Comparison of ENCODE assay signal across 8 cellular contexts in genomic region chr6:152982768-152983636, GRCh38. TPM values are rescaled to one million over a fixed set of nuclear protein-coding genes. Genes with fewer than 3 reads are reported as not detected.
A peak's percentile ranks its signal among the peaks of the same experiment; 100 is the strongest.
DNase-seq lines count a peak whose midpoint lies in the region; ATAC-seq lines count a peak whose summit lies in the region.

Gene FBXO5 (minus strand): TSS chr6:152983041. CDS start chr6:152982959, 82 bp downstream.

- H4K20me1 ChIP-seq in BLaER1 = peaks cover 48% of the 10 kb centered on the region

- H3K27ac ChIP-seq in BLaER1 = peak within 1 kb of the TSS; percentile 90

- POLR2A ChIA-PET in activated CD4-positive, alpha-beta T cell treated with anti-CD3 and anti-CD28 coated beads, Interleukin-2, amount 10 ng/mL, durations not matched to agents 7 days and 5 days (lab: Charles Lee) = interaction anchor here (0.6 to 1.4 kb wide), 6 partner anchors 10 to 1593 kb away, joined by 3 to 8 read pairs (median 5); no protein-coding TSS in a partner anchor

- no peaks in the 10 kb centered on the region for H3K9me3 Mint-ChIP-seq in activated CD4-positive, alpha-beta T cell treated with anti-CD3 and anti-CD28 coated beads, Interleukin-2, amount 10 ng/mL, durations not matched to agents 7 days and 5 days

- H3K36me3 ChIP-seq in BLaER1 = peaks cover 27% of the 10 kb centered on the region; the same call in 1 of the 2 replicates

- no peaks in the 10 kb centered on the region for H3K27me3 ChIP-seq in BLaER1

- intact Hi-C loops in left colon (cut with DNase I, micrococcal nuclease) = no loop called here

- peak within 1 kb of the TSS; percentile 88 for H3K4me2 ChIP-seq in BLaER1

- H3K9ac ChIP-seq in BLaER1 = peak within 1 kb of the TSS; percentile 83

- peak; percentile 80 for ATAC-seq in GM19328 (IDR thresholded peaks at IDR 0.05; ENCODE audit: unreplicated experiment)
- peak; percentile 80 for ATAC-seq in HG03520 (IDR thresholded peaks at IDR 0.05; ENCODE audit: unreplicated experiment)
- ATAC-seq in left colon = peak; percentile 95

- CTCF ChIA-PET in activated CD4-positive, alpha-beta T cell treated with anti-CD3 and anti-CD28 coated beads, Interleukin-2, amount 10 ng/mL, durations not matched to agents 7 days and 5 days (lab: Charles Lee) = interaction anchor here (0.7 to 1.1 kb wide), 2 partner anchors 13 to 16 kb away, joined by 3 to 4 read pairs; no protein-coding TSS in a partner anchor

- peaks cover 48% of the 10 kb centered on the region for H3K36me3 Mint-ChIP-seq in activated CD4-positive, alpha-beta T cell treated with anti-CD3 and anti-CD28 coated beads, Interleukin-2, amount 10 ng/mL, durations not matched to agents 7 days and 5 days (ENCODE audit: low read depth)

- peak; percentile 99 for DNase-seq in NCI-H69 (lab: John Stamatoyannopoulos, UW)
- DNase-seq in activated CD4-positive, alpha-beta T cell treated with anti-CD3 and anti-CD28 coated beads, Interleukin-2, amount 10 ng/mL, durations not matched to agents 7 days and 5 days = peak; percentile 97
- DNase-seq in cortex of kidney (lab: John Stamatoyannopoulos, UW) = peak; percentile 83
- DNase-seq in left colon = peak; percentile 97 to 98
- DNase-seq in stimulated activated CD4-positive, alpha-beta T cell treated with anti-CD3 and anti-CD28 coated beads, Interleukin-1b, Interleukin-23, amount 100 ng/mL, for 48 hours = peak; percentile 97

- H3K4me1 ChIP-seq in BLaER1 = peaks cover 57% of the 10 kb centered on the region

- H3K27ac Mint-ChIP-seq in activated CD4-positive, alpha-beta T cell treated with anti-CD3 and anti-CD28 coated beads, Interleukin-2, amount 10 ng/mL, durations not matched to agents 7 days and 5 days = peak within 1 kb of the TSS; percentile 100

- peak within 1 kb of the TSS; percentile 99 for H3K4me3 Mint-ChIP-seq in activated CD4-positive, alpha-beta T cell treated with anti-CD3 and anti-CD28 coated beads, Interleukin-2, amount 10 ng/mL, durations not matched to agents 7 days and 5 days

- no peaks in the 10 kb centered on the region for H3K27me3 Mint-ChIP-seq in activated CD4-positive, alpha-beta T cell treated with anti-CD3 and anti-CD28 coated beads, Interleukin-2, amount 10 ng/mL, durations not matched to agents 7 days and 5 days

- H3K4me1 Mint-ChIP-seq in activated CD4-positive, alpha-beta T cell treated with anti-CD3 and anti-CD28 coated beads, Interleukin-2, amount 10 ng/mL, durations not matched to agents 7 days and 5 days = peaks cover 50% of the 10 kb centered on the region

- H3K9me3 ChIP-seq in BLaER1 = no peaks in the 10 kb centered on the region

- peak within 1 kb of the TSS; percentile 97 for H3K4me3 ChIP-seq in BLaER1

RNA-seq across cellular contexts. Expression of gene FBXO5, which starts in this region (rescaled TPM):
- total RNA-seq in activated CD4-positive, alpha-beta T cell treated with anti-CD3 and anti-CD28 coated beads, Interleukin-2, amount 10 ng/mL, durations not matched to agents 7 days and 5 days = 10 to 100 TPM; 80.7 to 91.1 TPM
- 1 to 10 TPM; 3.7 to 4.5 TPM for total RNA-seq in left colon

Comparison
In these comparisons a context has a peak if more than half of its experiments do, and no peak if none do; other contexts are left out.
1. Peak in every context shown above with its lines: DNase-seq, ATAC-seq, H3K4me3 ChIP-seq and H3K27ac ChIP-seq.
2. RNA of gene FBXO5 (total RNA-seq): 80.7 to 91.1 TPM in activated CD4-positive, alpha-beta T cell treated with anti-CD3 and anti-CD28 coated beads, Interleukin-2, amount 10 ng/mL, durations not matched to agents 7 days and 5 days; 3.7 to 4.5 TPM in left colon; every median in the first group is over 10 times any median in the second.